Comparison of ENCODE assay signal across 24 cellular contexts in genomic region chr1:11126544-11126943, GRCh38.
"Had no signal": no experiment of that assay in that cellular context is flagged by ENCODE, and none has a peak within 500 bp of the region (broad histone marks: within the 10 kb centered on the region; RNA-seq: fewer than 3 reads in every experiment).

No MANE protein-coding gene starts in this region.

- DNase-seq: activated CD4-positive, alpha-beta T cell treated with anti-CD3 and anti-CD28 coated beads for 36 hours; activated CD4-positive, alpha-beta T cell treated with anti-CD3 and anti-CD28 coated beads, Interleukin-2, amount 50 U/mL, for 48 hours; activated gamma-delta T cell; amniotic stem cell; cortex of kidney; glutamatergic neuron; hippocampal formation; kidney glomerular epithelial cell; left lung; naive B cell; posterior cingulate gyrus; sigmoid colon; stimulated activated CD4-positive, alpha-beta T cell treated with anti-CD3 and anti-CD28 coated beads, Interleukin-2, amount 100 ng/mL, for 48 hours; stimulated activated CD8-positive, alpha-beta memory T cell treated with anti-CD3 and anti-CD28 coated beads, Interleukin-4, amount 100 ng/mL, for 48 hours; stimulated activated naive CD4-positive, alpha-beta T cell; T1000; upper lobe of right lung had no signal

- H3K27ac ChIP-seq: left lung, neural progenitor cell, sigmoid colon, thoracic aorta, upper lobe of right lung had no signal

- H3K4me1 ChIP-seq: left lung, neural progenitor cell, sigmoid colon, upper lobe of right lung had no signal

- H3K27me3 ChIP-seq: left lung, neural progenitor cell, sigmoid colon, upper lobe of right lung had no signal

- H2AFZ ChIP-seq: neural progenitor cell had no signal

- H3K4me1 Mint-ChIP-seq: naive B cell, neural progenitor cell, WTC11 had no signal

- H3K4me3 ChIP-seq: left lung, lung, neural progenitor cell, sigmoid colon, thoracic aorta, upper lobe of right lung had no signal

- H3K4me2 ChIP-seq: neural progenitor cell had no signal

- H3K9me3 Mint-ChIP-seq: activated naive CD4-positive, alpha-beta T cell treated with anti-CD3 and anti-CD28 coated beads, Interleukin-2, amount 50 U/mL, for 72 hours; activated T-helper 1 cell treated with anti-CD3 and anti-CD28 coated beads, Interleukin-12 subunit alpha, Interleukin-12 subunit beta, Interleukin-2, Interleukin-4 antibody, amounts not matched to agents 30 ng/mL and 10 ng/mL and 1 ng/mL, durations not matched to agents 14 hours and 24 hours and 36 hours; naive B cell; neural progenitor cell; T-helper 1 cell treated with Interleukin-12 subunit alpha and Interleukin-12 subunit beta and Interleukin-4 antibody, amounts not matched to agents 30 μg/mL and 1 μg/mL, for 36 hours; WTC11 had no signal

- H3K9me3 ChIP-seq: left lung, sigmoid colon, thoracic aorta, upper lobe of right lung had no signal

- H3K36me3 ChIP-seq: neural progenitor cell had no signal

- H3K27ac Mint-ChIP-seq: activated CD4-positive, alpha-beta T cell treated with anti-CD3 and anti-CD28 coated beads for 36 hours; activated T-helper 1 cell treated with anti-CD3 and anti-CD28 coated beads, Interleukin-12 subunit alpha, Interleukin-12 subunit beta, Interleukin-2, Interleukin-4 antibody, amounts not matched to agents 30 ng/mL and 10 ng/mL and 1 ng/mL, durations not matched to agents 14 hours and 24 hours and 36 hours; neural progenitor cell; T-helper 1 cell treated with Interleukin-12 subunit alpha and Interleukin-12 subunit beta and Interleukin-4 antibody, amounts not matched to agents 30 μg/mL and 1 μg/mL, for 36 hours; WTC11 had no signal

- H3K4me3 Mint-ChIP-seq: activated CD4-positive, alpha-beta T cell treated with anti-CD3 and anti-CD28 coated beads for 36 hours; activated T-helper 1 cell treated with anti-CD3 and anti-CD28 coated beads, Interleukin-12 subunit alpha, Interleukin-12 subunit beta, Interleukin-2, Interleukin-4 antibody, amounts not matched to agents 30 ng/mL and 10 ng/mL and 1 ng/mL, durations not matched to agents 14 hours and 24 hours and 36 hours; naive B cell; neural progenitor cell; T-helper 1 cell treated with Interleukin-12 subunit alpha and Interleukin-12 subunit beta and Interleukin-4 antibody, amounts not matched to agents 30 μg/mL and 1 μg/mL, for 36 hours; WTC11 had no signal

- H3K27me3 Mint-ChIP-seq: activated CD4-positive, alpha-beta T cell treated with anti-CD3 and anti-CD28 coated beads for 36 hours; naive B cell had no signal

- H3K9ac ChIP-seq: neural progenitor cell had no signal

- ATAC-seq: activated CD4-positive, alpha-beta T cell treated with anti-CD3 and anti-CD28 coated beads for 36 hours; activated naive CD4-positive, alpha-beta T cell treated with anti-CD3 and anti-CD28 coated beads, Interleukin-2, amount 50 U/mL, for 72 hours; left lung; upper lobe of right lung; WTC11 had no signal
